11 cellular contexts compared by ENCODE assay signal in genomic region chr20:13430346-13431002, GRCh38.
DNase-seq lines count a peak whose midpoint lies in the region; ATAC-seq, FAIRE-seq and TF ChIP-seq lines count a peak whose summit lies in the region.
"Had no signal": no experiment of that assay in that cellular context is flagged by ENCODE, and none has a peak within 500 bp of the region (broad histone marks: within the 10 kb centered on the region; RNA-seq: fewer than 3 reads in every experiment).

No MANE protein-coding gene starts in this region.

- H3K9me3 Mint-ChIP-seq in astrocyte (ENCODE audit: unreplicated experiment) = peaks cover 5% of the 10 kb centered on the region

- no peak overlapping the region for H3K4me3 Mint-ChIP-seq in astrocyte (ENCODE audit: unreplicated experiment)
- H3K4me3 Mint-ChIP-seq: activated naive CD8-positive, alpha-beta T cell had no signal

- H3K9ac ChIP-seq in astrocyte (ENCODE audit: low read length) = no peak overlapping the region
- H3K9ac ChIP-seq: KMS-11 had no signal

- POLR2A ChIA-PET in GM10248 (lab: Yijun Ruan, JAX) = no interaction called here

- H3K27me3 ChIP-seq in astrocyte (ENCODE audit: insufficient read depth, low read length) (no peaks in the 10 kb centered on the region), Peyer's patch (no peaks in the 10 kb centered on the region)

- H3K4me2 ChIP-seq in astrocyte (ENCODE audit: low read length) = peak overlapping the region; percentile 17
- H3K4me2 ChIP-seq: KMS-11 had no signal

- H3K27ac ChIP-seq in astrocyte (ENCODE audit: low read depth, low read length) (no peak overlapping the region), Peyer's patch (no peak overlapping the region)
- H3K27ac ChIP-seq: KMS-11 had no signal

- peaks cover 18% of the 10 kb centered on the region for H3K36me3 Mint-ChIP-seq in astrocyte (ENCODE audit: low read depth, unreplicated experiment)

- no peak overlapping the region for H3K27ac Mint-ChIP-seq in astrocyte (ENCODE audit: unreplicated experiment)
- H3K27ac Mint-ChIP-seq: activated naive CD8-positive, alpha-beta T cell had no signal

- H3K9me3 ChIP-seq in astrocyte (ENCODE audit: insufficient read depth, low read depth, low read length) (no peaks in the 10 kb centered on the region), Peyer's patch (no peaks in the 10 kb centered on the region)

- CTCF ChIA-PET in GM10248 (lab: Yijun Ruan, JAX) = interaction anchor here (1.2 to 1.3 kb wide), 2 partner anchors 15 to 77 kb away, joined by 3 read pairs; no protein-coding TSS in a partner anchor

- DNase-seq in stimulated activated CD4-positive, alpha-beta T cell treated with anti-CD3 and anti-CD28 coated beads, Interleukin-1b, Interleukin-23, amount 100 ng/mL, for 48 hours = peak; percentile 65
- DNase-seq in stimulated activated CD4-positive, alpha-beta T cell treated with anti-CD3 and anti-CD28 coated beads, Interleukin-4, amount 100 ng/mL, for 1 hour = no peak
- peak; percentile 28 for DNase-seq in LoVo (ENCODE audit: low spot score)
- peak; percentile 82 for DNase-seq in astrocyte (ENCODE audit: low read depth)
- no peak for DNase-seq in NCI-H146 treated with DMSO at 0.1 percent for 48 hours (lab: John Stamatoyannopoulos, UW; ENCODE audit: unreplicated experiment)
- no peak for DNase-seq in Peyer's patch
- no peak for DNase-seq in GM10248 (ENCODE audit: extremely low spot score)
- DNase-seq: SHP77 treated with DMSO at 0.1 percent for 48 hours had no signal

- H3K4me3 ChIP-seq in astrocyte (ENCODE audit: insufficient read depth, low read depth, low read length) (no peak overlapping the region), Peyer's patch (no peak overlapping the region)

- no peaks in the 10 kb centered on the region for H3K79me2 ChIP-seq in astrocyte (ENCODE audit: insufficient read depth, low read length)

- H3K4me1 Mint-ChIP-seq in astrocyte (ENCODE audit: low read depth, unreplicated experiment) = peaks cover 2% of the 10 kb centered on the region

- H3K27me3 Mint-ChIP-seq in astrocyte (ENCODE audit: low read depth, unreplicated experiment) = no peaks in the 10 kb centered on the region
- H3K27me3 Mint-ChIP-seq: activated naive CD8-positive, alpha-beta T cell had no signal

- no peaks in the 10 kb centered on the region for H3K36me3 ChIP-seq in astrocyte (ENCODE audit: insufficient read depth, low read length)
- H3K36me3 ChIP-seq in Peyer's patch = peaks cover 0 to 7% (median 0%) of the 10 kb centered on the region in 3 donors

- no peaks in the 10 kb centered on the region for H4K20me1 ChIP-seq in astrocyte (ENCODE audit: insufficient read depth, low read length)

- H3K4me1 ChIP-seq in astrocyte (ENCODE audit: insufficient read depth, low read length) = no peaks in the 10 kb centered on the region
- H3K4me1 ChIP-seq in Peyer's patch = no peaks in the 10 kb centered on the region

- no peak for ATAC-seq in SK-N-SH treated with all-trans-retinoic acid at 6 μM for 48 hours

- no peak for FAIRE-seq in astrocyte (lab: Jason Lieb, UNC)

- H2AFZ ChIP-seq in astrocyte (ENCODE audit: low read depth, low read length) = no peak overlapping the region

- no peak for TF ChIP-seq POLR2A in Peyer's patch (IDR thresholded peaks at IDR 0.05)

- no peak for TF ChIP-seq CTCF in astrocyte (IDR thresholded peaks at IDR 0.05; ENCODE audit: insufficient read depth, low read depth, low read length)
- TF ChIP-seq CTCF in Peyer's patch (IDR thresholded peaks at IDR 0.05) = no peak
- TF ChIP-seq CTCF in GM10248 (IDR thresholded peaks at IDR 0.05; ENCODE audit: control extremely low read depth, extremely low read depth, low read depth, missing control alignments) = no peak

TF ChIP-seq in SK-N-SH treated with all-trans-retinoic acid at 6 μM for 48 hours, 23 proteins besides CTCF, POLR2A, EP300 and RAD21:
- TF ChIP-seq OSR1 (CRISPR knock-in tag; IDR thresholded peaks at IDR 0.05) (no peak), CSDC2 (CRISPR knock-in tag; IDR thresholded peaks at IDR 0.05) (no peak), CSRNP3 (CRISPR knock-in tag; IDR thresholded peaks at IDR 0.05) (no peak)

Comparison
In these comparisons a context has a peak if more than half of its experiments do, and no peak if none do; other contexts are left out.
1. DNase-seq: peak in stimulated activated CD4-positive, alpha-beta T cell treated with anti-CD3 and anti-CD28 coated beads, Interleukin-1b, Interleukin-23, amount 100 ng/mL, for 48 hours (single experiment), LoVo (single experiment) and astrocyte (single experiment); none in stimulated activated CD4-positive, alpha-beta T cell treated with anti-CD3 and anti-CD28 coated beads, Interleukin-4, amount 100 ng/mL, for 1 hour (single experiment), NCI-H146 treated with DMSO at 0.1 percent for 48 hours (single experiment), Peyer's patch (0 of 3) and GM10248 (single experiment).